ENCODE assay signal across 1 cellular context in the genomic region with DNA sequence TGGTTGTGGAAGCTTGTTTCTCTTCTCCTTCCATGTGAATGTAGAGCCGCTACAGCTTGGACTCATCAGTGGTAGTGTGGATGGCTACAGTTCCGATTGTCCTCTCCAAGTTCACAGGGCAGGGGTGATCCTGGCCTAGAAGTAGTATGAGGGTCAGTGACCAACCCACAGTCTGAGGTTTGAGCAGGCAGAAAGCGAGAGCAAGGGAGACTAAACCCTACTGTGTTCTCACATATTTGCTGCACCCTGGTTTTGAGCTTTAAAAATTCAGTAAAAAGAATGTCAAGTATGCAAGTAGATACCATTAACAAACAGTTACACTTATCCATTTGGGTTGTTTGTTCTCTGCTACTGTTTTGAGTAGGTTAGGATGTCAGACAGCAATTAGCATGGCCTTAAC.
TF ChIP-seq lines count a peak whose summit lies in the region.

No MANE protein-coding gene starts in this region.

TF ChIP-seq in H1, 55 proteins besides CTCF, POLR2A, EP300 and RAD21 (continued from another document):
- TF ChIP-seq CBX8 (IDR thresholded peaks at IDR 0.05; ENCODE audit: borderline replicate concordance, low read depth, low read length) (no peak), CEBPB (IDR thresholded peaks at IDR 0.05; ENCODE audit: low read depth, low read length) (no peak), TAF1 (IDR thresholded peaks at IDR 0.05; ENCODE audit: low read depth, low read length) (no peak), HDAC6 (IDR thresholded peaks at IDR 0.05; ENCODE audit: low read depth, low read length) (no peak)
TF ChIP-seq in H1: peak in this region for 0.
